Comparison of ENCODE assay signal across 8 cellular contexts in genomic region chr19:44164327-44164672, GRCh38. TPM values are rescaled to one million over a fixed set of nuclear protein-coding genes. Genes with fewer than 3 reads are reported as not detected.
A peak's percentile ranks its signal among the peaks of the same experiment; 100 is the strongest.
DNase-seq lines count a peak whose midpoint lies in the region; ATAC-seq and TF ChIP-seq lines count a peak whose summit lies in the region.

No MANE protein-coding gene starts in this region.

- ATAC-seq in GM18502 (IDR thresholded peaks at IDR 0.05; ENCODE audit: poor library complexity, unreplicated experiment) (peak; percentile 4), HG03378 (IDR thresholded peaks at IDR 0.05; ENCODE audit: unreplicated experiment) (no peak)

- TF ChIP-seq CTCF in NB4 (IDR thresholded peaks at IDR 0.05; ENCODE audit: low read depth, low read length): no peak

- H3K4me3 ChIP-seq in NB4 (ENCODE audit: low read depth, low read length) (peak overlapping the region; percentile 90), rectal smooth muscle tissue (ENCODE audit: low read length) (peak overlapping the region; percentile 90)

- peaks cover 12% of the 10 kb centered on the region for H3K36me3 ChIP-seq in rectal smooth muscle tissue (ENCODE audit: control insufficient read depth, insufficient read depth, low read length)

- H3K27me3 ChIP-seq in rectal smooth muscle tissue (ENCODE audit: control insufficient read depth, insufficient read depth, low read length): no peaks in the 10 kb centered on the region

- H3K27ac ChIP-seq in epithelial cell of prostate (peak overlapping the region; percentile 56), rectal smooth muscle tissue (ENCODE audit: low read depth, low read length) (peak overlapping the region; percentile 90)

- H3K9ac ChIP-seq in rectal smooth muscle tissue (ENCODE audit: low read length): no peak overlapping the region

- no peak for TF ChIP-seq POLR2A in NB4 (IDR thresholded peaks at IDR 0.05; ENCODE audit: extremely low read depth, insufficient read length)

- DNase-seq in NB4 (ENCODE audit: low read depth) (no peak), epithelial cell of prostate (ENCODE audit: low read depth, low spot score) (no peak), NCI-H2107 (lab: John Stamatoyannopoulos, UW) (no peak), DMS153 (lab: John Stamatoyannopoulos, UW) (no peak), SK-N-DZ (ENCODE audit: low spot score) (no peak)

- peaks cover 4% of the 10 kb centered on the region for H3K4me1 ChIP-seq in rectal smooth muscle tissue (ENCODE audit: control insufficient read depth, insufficient read depth, low read length)

RNA-seq across cellular contexts. Expression of gene ZNF226, which starts 0.6 kb away (rescaled TPM):
- polyA plus RNA-seq in SK-N-DZ (2014; cell fraction: cytosol; rRNA removed): 7.2 and 8.6 TPM in 2 replicates
- polyA plus RNA-seq in SK-N-DZ (2014; cell fraction: nucleus; rRNA removed): 15.4 and 16.9 TPM in 2 replicates

RNA-seq across cellular contexts. Expression of gene ZNF234, which starts 22.9 kb away (rescaled TPM):
- 4.8 and 6.6 TPM in 2 replicates for polyA plus RNA-seq in SK-N-DZ (2014; cell fraction: cytosol; rRNA removed)
- 7.6 and 8.7 TPM in 2 replicates for polyA plus RNA-seq in SK-N-DZ (2014; cell fraction: nucleus; rRNA removed)

RNA-seq across cellular contexts. Expression of gene ZNF227, which starts 48.0 kb away (rescaled TPM):
- polyA plus RNA-seq in SK-N-DZ (2014; cell fraction: cytosol; rRNA removed): 13.2 and 16.8 TPM in 2 replicates
- polyA plus RNA-seq in SK-N-DZ (2014; cell fraction: nucleus; rRNA removed): 8.6 and 10.3 TPM in 2 replicates

RNA-seq across cellular contexts. Expression of gene ZNF225, which starts 51.1 kb away (rescaled TPM):
- 1.4 and 2.0 TPM in 2 replicates for polyA plus RNA-seq in SK-N-DZ (2014; cell fraction: cytosol; rRNA removed)
- polyA plus RNA-seq in SK-N-DZ (2014; cell fraction: nucleus; rRNA removed): 1.8 and 4.9 TPM in 2 replicates
